In genomic region chr1:55337801-55338447, GRCh38 we compare ENCODE assay signal across 9 cellular contexts.
DNase-seq lines count a peak whose midpoint lies in the region; ATAC-seq, FAIRE-seq and TF ChIP-seq lines count a peak whose summit lies in the region.
"Had no signal": no experiment of that assay in that cellular context is flagged by ENCODE, and none has a peak within 500 bp of the region (broad histone marks: within the 10 kb centered on the region; RNA-seq: fewer than 3 reads in every experiment).

No MANE protein-coding gene starts in this region.

- peaks cover 9% of the 10 kb centered on the region for H3K4me1 Mint-ChIP-seq in endodermal cell

- no peaks in the 10 kb centered on the region for H4K20me1 ChIP-seq in PC-3 (ENCODE audit: low read length)

- no peaks in the 10 kb centered on the region for H3F3A ChIP-seq in PC-3 (ENCODE audit: low read length, unreplicated experiment)

- H3K27ac ChIP-seq in C4-2B: no peak overlapping the region
- no peak overlapping the region for H3K27ac ChIP-seq in PC-3 (ENCODE audit: low read length)
- H3K27ac ChIP-seq in endodermal cell (ENCODE audit: low read depth, low read length): no peak overlapping the region
- H3K27ac ChIP-seq in pancreas: no peak overlapping the region
- H3K27ac ChIP-seq: SK-N-MC had no signal

- no peaks in the 10 kb centered on the region for H3K36me3 Mint-ChIP-seq in endodermal cell (ENCODE audit: low read depth)

- ATAC-seq in GM18502 (IDR thresholded peaks at IDR 0.05; ENCODE audit: poor library complexity, unreplicated experiment) (peak; percentile 67), HG03565 (IDR thresholded peaks at IDR 0.05; ENCODE audit: unreplicated experiment) (peak; percentile 54), PC-3 (peak; percentile 83), pancreas (peak in 3 of 4 donors; percentile 29 to 77 (median 54))

- H3K9me2 ChIP-seq in PC-3 (replicated peaks; ENCODE audit: low read length): no peaks in the 10 kb centered on the region

- BruUV-seq in PC-3 (replicated peaks; lab: Mats Ljungman, UMichigan): no TSS peak

- no peaks in the 10 kb centered on the region for H3K4me1 ChIP-seq in PC-3 (ENCODE audit: insufficient read depth, low read length)
- H3K4me1 ChIP-seq in endodermal cell (ENCODE audit: control insufficient read depth, insufficient read depth, low read length): no peaks in the 10 kb centered on the region
- no peaks in the 10 kb centered on the region for H3K4me1 ChIP-seq in pancreas

- POLR2A ChIA-PET in PC-3 (lab: Charles Lee; ENCODE audit: unreplicated experiment): no interaction called here

- H3K9ac ChIP-seq in PC-3 (ENCODE audit: low read length): no peak overlapping the region
- H3K9ac ChIP-seq in endodermal cell (ENCODE audit: extremely low read depth, low read length, poor library complexity, severe bottlenecking): no peak overlapping the region

- H3K9me3 ChIP-seq in PC-3 (ENCODE audit: low read length): no peaks in the 10 kb centered on the region
- H3K9me3 ChIP-seq in endodermal cell (ENCODE audit: control insufficient read depth, low read length): peaks cover 28% of the 10 kb centered on the region
- H3K9me3 ChIP-seq in pancreas: no peaks in the 10 kb centered on the region

- peaks cover 54% of the 10 kb centered on the region for H3K27me3 Mint-ChIP-seq in endodermal cell (ENCODE audit: insufficient read depth)

- 39 to 52% methylated on average over 5 of the region's 5 CpGs for WGBS in endodermal cell (ENCODE audit: insufficient coverage in 1 of 2, insufficient read length in 1 of 2), 2 experiments
- 32 to 40% methylated on average over 5 of the region's 5 CpGs for WGBS in pancreas, 2 donors

- intact Hi-C loops in PC-3 (cut with micrococcal nuclease): loop anchor here (1.0 kb wide), 2 partner anchors 53 to 1247 kb away; no protein-coding TSS in a partner anchor
- intact Hi-C loops in pancreas (cut with DNase I): no loop called here

- no peak for FAIRE-seq in pancreas (lab: Jason Lieb, UNC)

- no peaks in the 10 kb centered on the region for H3K79me2 ChIP-seq in PC-3 (ENCODE audit: low read length)

- peaks cover 26% of the 10 kb centered on the region for H3K9me3 Mint-ChIP-seq in endodermal cell

- H3K4me3 Mint-ChIP-seq in endodermal cell: no peak overlapping the region

- H3K4me2 ChIP-seq in PC-3 (ENCODE audit: low read length): no peak overlapping the region

- DNase-seq in PC-3: peak; percentile 72
- peak; percentile 73 for DNase-seq in endodermal cell
- peak in 1 of 6 donors; percentile 11 for DNase-seq in pancreas
- DNase-seq in ecto neural progenitor cell (ENCODE audit: low spot score): no peak
- no peak for DNase-seq in DMS153 (lab: John Stamatoyannopoulos, UW)

- no peaks in the 10 kb centered on the region for H3K36me3 ChIP-seq in PC-3 (ENCODE audit: low read depth, low read length)
- no peaks in the 10 kb centered on the region for H3K36me3 ChIP-seq in endodermal cell (ENCODE audit: control insufficient read depth, insufficient read depth, low read length)
- no peaks in the 10 kb centered on the region for H3K36me3 ChIP-seq in pancreas

- CTCF ChIA-PET in PC-3 (lab: Charles Lee): interaction anchor here (0.7 to 1.1 kb wide), 5 partner anchors 28 to 195 kb away, joined by 3 to 8 read pairs (median 4); no protein-coding TSS in a partner anchor

- H3K27ac Mint-ChIP-seq in endodermal cell: no peak overlapping the region

- peak; percentile 69 for TF ChIP-seq CTCF in C4-2B (conservative IDR thresholded peaks at IDR 0.05)
- TF ChIP-seq CTCF in PC-3 (conservative IDR thresholded peaks at IDR 0.05; ENCODE audit: low read depth, low read length): peak; percentile 72
- peak; percentile 82 for TF ChIP-seq CTCF in endodermal cell (conservative IDR thresholded peaks at IDR 0.05)
- no peak for TF ChIP-seq CTCF in pancreas (IDR thresholded peaks at IDR 0.05)

- no peak overlapping the region for H2AFZ ChIP-seq in PC-3 (ENCODE audit: low read length)

- H3K27me3 ChIP-seq in PC-3 (ENCODE audit: low read length): no peaks in the 10 kb centered on the region
- peaks cover 46% of the 10 kb centered on the region for H3K27me3 ChIP-seq in endodermal cell (ENCODE audit: control insufficient read depth, insufficient read depth, low read length, poor library complexity, severe bottlenecking)
- H3K27me3 ChIP-seq in pancreas: no peaks in the 10 kb centered on the region

- H3K4me3 ChIP-seq in PC-3 (ENCODE audit: low read length) (no peak overlapping the region), endodermal cell (ENCODE audit: low read length) (no peak overlapping the region), pancreas (no peak overlapping the region)
- H3K4me3 ChIP-seq: SK-N-MC had no signal

Comparison
In these comparisons a context has a peak if more than half of its experiments do, and no peak if none do; other contexts are left out.
1. CTCF ChIP-seq: peak in C4-2B (single experiment), PC-3 (single experiment) and endodermal cell (single experiment); none in pancreas (0 of 4).
2. DNase-seq: peak in PC-3 (single experiment) and endodermal cell (single experiment); none in ecto neural progenitor cell (single experiment) and DMS153 (single experiment).
3. Peak in every context shown above with its lines, with median percentiles within 50 percentile points of each other: ATAC-seq.